In genomic region chr15:36429707-36430106, GRCh38 we compare ENCODE assay signal across 26 cellular contexts.
"Had no signal": no experiment of that assay in that cellular context is flagged by ENCODE, and none has a peak within 500 bp of the region (broad histone marks: within the 10 kb centered on the region; RNA-seq: fewer than 3 reads in every experiment).

No MANE protein-coding gene starts in this region.

- H3K27ac Mint-ChIP-seq: activated CD4-positive, alpha-beta T cell treated with anti-CD3 and anti-CD28 coated beads for 36 hours; activated CD8-positive, alpha-beta T cell treated with anti-CD3 and anti-CD28 coated beads, Interleukin-2, amount 10 ng/mL, durations not matched to agents 7 days and 5 days; activated naive CD4-positive, alpha-beta T cell treated with anti-CD3 and anti-CD28 coated beads, Interleukin-2, amount 10 ng/mL, durations not matched to agents 7 days and 5 days; effector memory CD8-positive, alpha-beta T cell; mesothelial cell of epicardium; naive B cell; nephron progenitor cell had no signal

- H3K27me3 ChIP-seq: dorsolateral prefrontal cortex, gastroesophageal sphincter, neutrophil, pancreas, right atrium auricular region, tibial nerve had no signal

- H3K36me3 ChIP-seq: gastroesophageal sphincter, neutrophil, pancreas, right atrium auricular region, tibial nerve had no signal

- H3K36me3 Mint-ChIP-seq: activated naive CD4-positive, alpha-beta T cell treated with anti-CD3 and anti-CD28 coated beads, Interleukin-2, amount 10 ng/mL, durations not matched to agents 7 days and 5 days; mesothelial cell of epicardium; naive B cell had no signal

- ATAC-seq: activated CD4-positive, alpha-beta T cell treated with anti-CD3 and anti-CD28 coated beads for 36 hours; activated CD8-positive, alpha-beta T cell treated with anti-CD3 and anti-CD28 coated beads, Interleukin-2, amount 10 ng/mL, durations not matched to agents 7 days and 5 days; effector memory CD8-positive, alpha-beta T cell; gastroesophageal sphincter; left colon; pancreas had no signal

- H3K27ac ChIP-seq: dorsolateral prefrontal cortex, gastroesophageal sphincter, neutrophil, pancreas, right atrium auricular region, tibial nerve had no signal

- H3K9me3 ChIP-seq: gastroesophageal sphincter, neutrophil, pancreas, right atrium auricular region, tibial nerve had no signal

- H3K9me3 Mint-ChIP-seq: activated naive CD4-positive, alpha-beta T cell treated with anti-CD3 and anti-CD28 coated beads, Interleukin-2, amount 10 ng/mL, durations not matched to agents 7 days and 5 days; effector memory CD8-positive, alpha-beta T cell; mesothelial cell of epicardium; naive B cell; nephron progenitor cell had no signal

- H3K4me3 ChIP-seq: dorsolateral prefrontal cortex, gastroesophageal sphincter, pancreas, right atrium auricular region, tibial nerve had no signal

- H3K4me1 ChIP-seq: gastroesophageal sphincter, pancreas, right atrium auricular region, tibial nerve had no signal

- H3K27me3 Mint-ChIP-seq: activated CD4-positive, alpha-beta T cell treated with anti-CD3 and anti-CD28 coated beads for 36 hours; activated naive CD4-positive, alpha-beta T cell treated with anti-CD3 and anti-CD28 coated beads, Interleukin-2, amount 10 ng/mL, durations not matched to agents 7 days and 5 days; effector memory CD8-positive, alpha-beta T cell; naive B cell had no signal

- H3K4me3 Mint-ChIP-seq: activated CD4-positive, alpha-beta T cell treated with anti-CD3 and anti-CD28 coated beads for 36 hours; activated CD8-positive, alpha-beta T cell treated with anti-CD3 and anti-CD28 coated beads, Interleukin-2, amount 10 ng/mL, durations not matched to agents 7 days and 5 days; activated naive CD4-positive, alpha-beta T cell treated with anti-CD3 and anti-CD28 coated beads, Interleukin-2, amount 10 ng/mL, durations not matched to agents 7 days and 5 days; effector memory CD8-positive, alpha-beta T cell; mesothelial cell of epicardium; naive B cell; nephron progenitor cell had no signal

- H3K4me1 Mint-ChIP-seq: activated CD4-positive, alpha-beta T cell treated with anti-CD3 and anti-CD28 coated beads for 36 hours; activated naive CD4-positive, alpha-beta T cell treated with anti-CD3 and anti-CD28 coated beads, Interleukin-2, amount 10 ng/mL, durations not matched to agents 7 days and 5 days; naive B cell; nephron progenitor cell had no signal

- FAIRE-seq: bronchial epithelial cell, colon, kidney, pancreas had no signal

- DNase-seq: activated CD4-positive, alpha-beta T cell treated with anti-CD3 and anti-CD28 coated beads for 36 hours; activated CD4-positive, CD25-positive, alpha-beta regulatory T cell; activated CD8-positive, alpha-beta T cell treated with anti-CD3 and anti-CD28 coated beads, Interleukin-2, amount 10 ng/mL, durations not matched to agents 7 days and 5 days; activated effector memory CD4-positive, alpha-beta T cell treated with Interleukin-2 at 50 U/mL for 16 hours; activated naive CD4-positive, alpha-beta T cell treated with anti-CD3 and anti-CD28 coated beads, Interleukin-2, amount 10 ng/mL, durations not matched to agents 7 days and 5 days; activated T-cell treated with anti-CD3 and anti-CD28 coated beads for 4 hours; amygdala; dorsolateral prefrontal cortex; effector memory CD8-positive, alpha-beta T cell; hippocampal formation; kidney; left colon; mammary epithelial cell; naive B cell; nephron progenitor cell; pancreas; stimulated activated CD4-positive, alpha-beta T cell treated with anti-CD3 and anti-CD28 coated beads, Interleukin-15, amount 100 ng/mL, for 24 hours; stimulated activated CD4-positive, alpha-beta T cell treated with anti-CD3 and anti-CD28 coated beads, Interleukin-2, amount 100 ng/mL, for 24 hours; stimulated activated naive CD4-positive, alpha-beta T cell treated with Interleukin-2 at 50 U/mL for 16 hours had no signal
